15 cellular contexts compared by ENCODE assay signal in genomic region chr10:64173826-64174225, GRCh38.
DNase-seq lines count a peak whose midpoint lies in the region; ATAC-seq and TF ChIP-seq lines count a peak whose summit lies in the region.
"Had no signal": no experiment of that assay in that cellular context is flagged by ENCODE, and none has a peak within 500 bp of the region (broad histone marks: within the 10 kb centered on the region; RNA-seq: fewer than 3 reads in every experiment).

No MANE protein-coding gene starts in this region.

- H3K4me3 ChIP-seq in WERI-Rb-1 (ENCODE audit: low read depth, low read length) (no peak overlapping the region), lower leg skin (ENCODE audit: low read depth, poor library complexity, severe bottlenecking) (no peak overlapping the region)
- H3K4me3 ChIP-seq: BLaER1 treated with 17β-estradiol and CSF1 and Interleukin-3, amounts not matched to agents 10 nM and 100 nM had no signal

- intact Hi-C loops in sciatic nerve (cut with DNase I) (no loop called here), lower leg skin (cut with DNase I; ENCODE audit: low total_unique reads) (no loop called here)

- peak; percentile 9 for DNase-seq in G401 (ENCODE audit: low spot score)
- DNase-seq in WERI-Rb-1 = no peak
- DNase-seq in left kidney (ENCODE audit: low read depth, low spot score) = peak; percentile 10
- no peak for DNase-seq in sciatic nerve (ENCODE audit: low spot score)
- no peak for DNase-seq in lower leg skin (ENCODE audit: low spot score in 2 of 2)
- DNase-seq in effector CD8-positive, alpha-beta T cell (lab: John Stamatoyannopoulos, UW) = no peak
- no peak for DNase-seq in NCI-H345 treated with DMSO at 0.1 percent for 48 hours (lab: John Stamatoyannopoulos, UW; ENCODE audit: unreplicated experiment)
- DNase-seq: 8988T; AML-193; Calu3; CD4-positive, CD25-positive, alpha-beta regulatory T cell; DMS79 had no signal

- no peak for TF ChIP-seq POLR2A in lower leg skin (IDR thresholded peaks at IDR 0.05)

- no peaks in the 10 kb centered on the region for H3K36me3 ChIP-seq in WERI-Rb-1
- H3K36me3 ChIP-seq: BLaER1 treated with 17β-estradiol and CSF1 and Interleukin-3, amounts not matched to agents 10 nM and 100 nM had no signal

- peak overlapping the region; percentile 89 for H3K27ac ChIP-seq in WERI-Rb-1
- H3K27ac ChIP-seq: BLaER1 treated with 17β-estradiol and CSF1 and Interleukin-3, amounts not matched to agents 10 nM and 100 nM; HL-60 had no signal

- TF ChIP-seq CTCF in WERI-Rb-1 (IDR thresholded peaks at IDR 0.05; ENCODE audit: low read depth, low read length) (no peak), lower leg skin (IDR thresholded peaks at IDR 0.05) (no peak)

- in situ Hi-C loops in G401 (cut with HindIII; ENCODE audit: low sequenced_read_pairs) = no loop called here

- no peaks in the 10 kb centered on the region for H3K9me3 ChIP-seq in WERI-Rb-1 (ENCODE audit: severe bottlenecking)

- ATAC-seq in sciatic nerve = peak; percentile 46
- ATAC-seq: HCT116 had no signal

- no peaks in the 10 kb centered on the region for H3K27me3 ChIP-seq in WERI-Rb-1 (ENCODE audit: insufficient read depth, low read depth, severe bottlenecking)
- H3K27me3 ChIP-seq: BLaER1 treated with 17β-estradiol and CSF1 and Interleukin-3, amounts not matched to agents 10 nM and 100 nM had no signal

Comparison
In these comparisons a context has a peak if more than half of its experiments do, and no peak if none do; other contexts are left out.
1. DNase-seq: peak in G401 (single experiment) and left kidney (single experiment); none in WERI-Rb-1 (single experiment), sciatic nerve (single experiment), lower leg skin (0 of 2), effector CD8-positive, alpha-beta T cell (single experiment) and NCI-H345 treated with DMSO at 0.1 percent for 48 hours (single experiment).